Comparison of ENCODE assay signal across 9 cellular contexts in genomic region chr7:140476698-140477261, GRCh38. TPM values are rescaled to one million over a fixed set of nuclear protein-coding genes. Genes with fewer than 3 reads are reported as not detected.
A peak's percentile ranks its signal among the peaks of the same experiment; 100 is the strongest.
DNase-seq lines count a peak whose midpoint lies in the region; ATAC-seq, FAIRE-seq and TF ChIP-seq lines count a peak whose summit lies in the region.
"Had no signal": no experiment of that assay in that cellular context is flagged by ENCODE, and none has a peak within 500 bp of the region (broad histone marks: within the 10 kb centered on the region; RNA-seq: fewer than 3 reads in every experiment).

No MANE protein-coding gene starts in this region.

- in situ Hi-C loops in GM12878 (cut with MboI): no loop called here

- TF ChIP-seq EP300 in GM12878 (IDR thresholded peaks at IDR 0.05; ENCODE audit: borderline replicate concordance in 1 of 2, control insufficient read depth in 1 of 2, low read depth in 2 of 2, low read length in 2 of 2): no peak

- peak overlapping the region; percentile 83 to 98 (median 94) for H3K27ac Mint-ChIP-seq in CD4-positive, alpha-beta memory T cell
- peak overlapping the region; percentile 95 for H3K27ac Mint-ChIP-seq in mesothelial cell of epicardium

- intact Hi-C loops in CD4-positive, alpha-beta memory T cell (cut with micrococcal nuclease): loop anchor here (5.0 to 10.0 kb wide), 5 partner anchors 338 to 1134 kb away; partner anchors contain the start of genes BRAF, FMC1, HIPK2 and PARP12
- intact Hi-C loops in GM12878 (cut with micrococcal nuclease; ENCODE audit: unreplicated experiment): loop anchor here (1.0 to 5.0 kb wide), 3 partner anchors 17 to 536 kb away; partner anchors contain the start of genes KDM7A and MRPS33

- POLR2A ChIA-PET in CD4-positive, alpha-beta memory T cell (lab: Charles Lee; ENCODE audit: partially characterized antibody): interaction anchor here (0.6 to 6.4 kb wide), 13 partner anchors 10 to 538 kb away, joined by 3 to 38 read pairs (median 4); partner anchors contain the start of genes ADCK2, KDM7A and MRPS33
- POLR2A ChIA-PET in GM12878 (lab: Charles Lee): interaction anchor here (0.7 kb wide), 1 partner anchor 1356 kb away, joined by 6 read pairs; no protein-coding TSS in a partner anchor

- RAD21 ChIA-PET in GM12878 (lab: Charles Lee; ENCODE audit: unreplicated experiment): interaction anchor here (0.7 to 2.0 kb wide), 14 partner anchors 12 to 983 kb away, joined by 3 to 13 read pairs (median 3); no protein-coding TSS in a partner anchor

- no peaks in the 10 kb centered on the region for H3K27me3 Mint-ChIP-seq in CD4-positive, alpha-beta memory T cell
- no peaks in the 10 kb centered on the region for H3K27me3 Mint-ChIP-seq in mesothelial cell of epicardium (ENCODE audit: low read depth)

- no peak overlapping the region for H3K9ac ChIP-seq in HUES48 (ENCODE audit: low read depth, low read length)
- peak overlapping the region; percentile 2; the same call in 1 of the 2 replicates for H3K9ac ChIP-seq in GM12878 (ENCODE audit: control insufficient read depth, insufficient read depth, low read length)

- H3K4me3 ChIP-seq in CD4-positive, alpha-beta memory T cell (ENCODE audit: low read length in 2 of 2): peak overlapping the region; percentile 59 to 71
- H3K4me3 ChIP-seq in HUES48 (ENCODE audit: low read depth, low read length) (peak overlapping the region; percentile 78; the same call in 1 of the 2 replicates), GM12878 (peak overlapping the region; percentile 98; the same call in 1 of the 2 replicates)

- H3K27me3 ChIP-seq in CD4-positive, alpha-beta memory T cell (ENCODE audit: insufficient read depth, low read length): no peaks in the 10 kb centered on the region
- H3K27me3 ChIP-seq in HUES48 (ENCODE audit: control insufficient read depth, insufficient read depth, low read length) (no peaks in the 10 kb centered on the region), GM12878 (replicated peaks in 1 of 2; ENCODE audit: control insufficient read depth in 2 of 2, insufficient read depth in 2 of 2, low read length in 1 of 2) (no peaks in the 10 kb centered on the region)

- peaks cover 0 to 2% (median 0%) of the 10 kb centered on the region in 8 donors for H3K9me3 Mint-ChIP-seq in CD4-positive, alpha-beta memory T cell
- no peaks in the 10 kb centered on the region for H3K9me3 Mint-ChIP-seq in mesothelial cell of epicardium

- no peak for TF ChIP-seq POLR2A in GM12878 (IDR thresholded peaks at IDR 0.05; ENCODE audit: low read depth, low read length)

- no peak for TF ChIP-seq RAD21 in GM12878 (IDR thresholded peaks at IDR 0.05; ENCODE audit: insufficient read depth, low read depth, low read length)

- CTCF ChIA-PET in CD4-positive, alpha-beta memory T cell (lab: Charles Lee; ENCODE audit: partially characterized antibody): interaction anchor here (0.7 to 8.9 kb wide), 20 partner anchors 9 to 514 kb away, joined by 3 to 214 read pairs (median 3); partner anchors contain the start of genes ADCK2 and KDM7A
- CTCF ChIA-PET in GM12878 (lab: Yijun Ruan, JAX): interaction anchor here (0.5 to 5.2 kb wide), 17 partner anchors 9 to 538 kb away, joined by 3 to 67 read pairs (median 3); partner anchors contain the start of gene MRPS33

- H3K36me3 ChIP-seq in CD4-positive, alpha-beta memory T cell (ENCODE audit: insufficient read depth, low read length): peaks cover under 1% of the 10 kb centered on the region
- H3K36me3 ChIP-seq in HUES48 (ENCODE audit: control insufficient read depth, insufficient read depth, low read length) (peaks cover 1% of the 10 kb centered on the region), GM12878 (ENCODE audit: control insufficient read depth in 2 of 2, insufficient read depth in 2 of 2, low read length in 1 of 2) (no peaks in the 10 kb centered on the region)

- peaks cover 1 to 16% of the 10 kb centered on the region in 2 donors for H3K36me3 Mint-ChIP-seq in CD4-positive, alpha-beta memory T cell
- H3K36me3 Mint-ChIP-seq in mesothelial cell of epicardium: peaks cover 2% of the 10 kb centered on the region

- H3K4me3 Mint-ChIP-seq in CD4-positive, alpha-beta memory T cell: peak overlapping the region; percentile 80 to 100 (median 94)
- peak overlapping the region; percentile 92 for H3K4me3 Mint-ChIP-seq in mesothelial cell of epicardium

- peak overlapping the region; percentile 90 for H3K4me2 ChIP-seq in GM12878 (ENCODE audit: control insufficient read depth, insufficient read depth)

- peaks cover 25% of the 10 kb centered on the region for H3K4me1 ChIP-seq in CD4-positive, alpha-beta memory T cell (ENCODE audit: insufficient read depth, low read length)
- H3K4me1 ChIP-seq in HUES48 (ENCODE audit: control insufficient read depth, insufficient read depth, low read length) (peaks cover 16% of the 10 kb centered on the region; the same call in 1 of the 2 replicates), GM12878 (ENCODE audit: control insufficient read depth, insufficient read depth, low read length) (peaks cover 13% of the 10 kb centered on the region)

- SMC1A ChIA-PET in GM12878 (lab: Charles Lee; ENCODE audit: uncharacterized antibody, unreplicated experiment): interaction anchor here (0.6 to 3.9 kb wide), 8 partner anchors 16 to 875 kb away, joined by 3 to 27 read pairs (median 3); no protein-coding TSS in a partner anchor

- no peak overlapping the region for H2AFZ ChIP-seq in GM12878 (ENCODE audit: control insufficient read depth, low read depth, low read length)

- H4K20me1 ChIP-seq in GM12878 (ENCODE audit: control insufficient read depth, insufficient read depth): peaks cover 4% of the 10 kb centered on the region

- no peak for TF ChIP-seq CTCF in GM12878 (IDR thresholded peaks at IDR 0.05 in 2 of 3, conservative IDR thresholded peaks at IDR 0.05 in 1 of 3; ENCODE audit: control insufficient read depth in 2 of 3, extremely low read depth in 1 of 3, insufficient read depth in 1 of 3, low read depth in 3 of 3, low read length in 3 of 3)
- no peak for TF ChIP-seq CTCF in mesothelial cell of epicardium (IDR thresholded peaks at IDR 0.05; ENCODE audit: unreplicated experiment)

- no peak for ATAC-seq in GM12878

- peaks cover 20 to 49% (median 31%) of the 10 kb centered on the region in 4 donors for H3K4me1 Mint-ChIP-seq in CD4-positive, alpha-beta memory T cell
- peaks cover 28% of the 10 kb centered on the region for H3K4me1 Mint-ChIP-seq in mesothelial cell of epicardium

- WGBS in GM12878 (ENCODE audit: insufficient coverage, insufficient replicate concordance, low lambda C conversion rate, missing lambda C conversion rate): 50% methylated on average over 11 of the region's 11 CpGs

- FAIRE-seq in GM12878 (lab: Jason Lieb, UNC): no peak

- peak in 1 of 5 donors; percentile 2 for DNase-seq in CD4-positive, alpha-beta memory T cell
- DNase-seq in GM12878 (ENCODE audit: low read depth, low spot score) (no peak), mesothelial cell of epicardium (ENCODE audit: low spot score in 2 of 2, unreplicated experiment in 2 of 2) (no peak), NCI-H2107 (lab: John Stamatoyannopoulos, UW) (no peak), 8988T (no peak), AML-193 (lab: John Stamatoyannopoulos, UW) (no peak)
- DNase-seq in stimulated activated naive CD4-positive, alpha-beta T cell (lab: John Stamatoyannopoulos, UW): no peak
- DNase-seq: NCI-H226 had no signal

- H3K79me2 ChIP-seq in GM12878 (ENCODE audit: control insufficient read depth, insufficient read depth, low read length): peaks cover 53% of the 10 kb centered on the region

- H3K27ac ChIP-seq in CD4-positive, alpha-beta memory T cell (ENCODE audit: low read depth, low read length): peak overlapping the region; percentile 75
- H3K27ac ChIP-seq in HUES48 (ENCODE audit: low read depth, low read length): peak overlapping the region; percentile 17
- H3K27ac ChIP-seq in GM12878 (ENCODE audit: control insufficient read depth, insufficient read depth): peak overlapping the region; percentile 44; the same call in 1 of the 2 replicates

- BruUV-seq in GM12878 (replicated peaks; lab: Mats Ljungman, UMichigan): no TSS peak

- no peaks in the 10 kb centered on the region for H3K9me3 ChIP-seq in CD4-positive, alpha-beta memory T cell (ENCODE audit: control insufficient read depth in 1 of 2, low read length in 2 of 2)
- H3K9me3 ChIP-seq in HUES48 (ENCODE audit: control insufficient read depth, insufficient read depth, low read length): no peaks in the 10 kb centered on the region
- no peaks in the 10 kb centered on the region for H3K9me3 ChIP-seq in GM12878 (replicated peaks; ENCODE audit: control insufficient read depth, insufficient read depth, low read length)

TF ChIP-seq in GM12878, 131 proteins besides CTCF, POLR2A, EP300 and RAD21 (continues in another document):
- TF ChIP-seq RB1 (IDR thresholded peaks at IDR 0.05; ENCODE audit: borderline replicate concordance): no peak
- TF ChIP-seq ELK1 (IDR thresholded peaks at IDR 0.05; ENCODE audit: low read depth, low read length): no peak

RNA-seq across cellular contexts. Expression of gene MKRN1, which starts 2.5 kb away (rescaled TPM):
- 100 to 1,000 TPM; 140 to 156 TPM for total RNA-seq in CD4-positive, alpha-beta memory T cell
- 100 to 1,000 TPM; 131 to 146 TPM for polyA plus RNA-seq in CD4-positive, alpha-beta memory T cell
- total RNA-seq in GM12878 (2013; cell fraction: nucleolus; rRNA removed): 61.8 and 65.8 TPM in 2 replicates
- total RNA-seq in GM12878 (2014; rRNA removed): 37.9 and 45.7 TPM in 2 replicates
- 55.1 and 55.3 TPM in 2 replicates for total RNA-seq in GM12878 (2014; rRNA removed; fragmentation: Illumina TruSeq; extraction: Trizol)
- 54.7 and 56.1 TPM in 2 replicates for total RNA-seq in GM12878 (2021)
- 52.2 TPM for polyA plus RNA-seq in GM12878 (2011; ENCODE audit: low read depth)
- polyA plus RNA-seq in GM12878 (2011; rRNA removed): 61.3 and 73.4 TPM in 2 replicates
- polyA plus RNA-seq in GM12878 (2011; cell fraction: cytosol; rRNA removed): 46.5 and 52.2 TPM in 2 replicates
- polyA plus RNA-seq in GM12878 (2011; cell fraction: nucleus; rRNA removed): 36.6 and 38.9 TPM in 2 replicates
- polyA plus RNA-seq in GM12878 (2012): 60.7 and 69.3 TPM in 2 replicates
- 59.5 and 85.1 TPM in 2 replicates for polyA plus RNA-seq in GM12878 (2014; fragmentation: Illumina TruSeq; extraction: Trizol)
- 10 to 100 TPM; 19.1 to 23.8 TPM for polyA plus RNA-seq in GM12878 (2014; fragmentation: Nextera tagmentation; extraction: Ambion mirVana)
- polyA plus RNA-seq in GM12878 (2014; rRNA removed): 34.3 and 38.8 TPM in 2 replicates
- 10 to 100 TPM; 50.0 to 51.2 TPM for polyA plus RNA-seq in GM12878 (2016; fragmentation: Nextera tagmentation; extraction: Ambion mirVana)
- polyA minus RNA-seq in GM12878 (2011; rRNA and poly(A)+ RNA removed): 72.7 and 76.1 TPM in 2 replicates
- 29.9 and 32.6 TPM in 2 replicates for polyA minus RNA-seq in GM12878 (2011; cell fraction: cytosol; rRNA and poly(A)+ RNA removed)
- 18.9 and 27.7 TPM in 2 replicates for polyA minus RNA-seq in GM12878 (2011; cell fraction: nucleus; rRNA and poly(A)+ RNA removed)
- 105 to 112 TPM (median 110 TPM) in 3 replicates for total RNA-seq in mesothelial cell of epicardium

Comparison
In these comparisons a context has a peak if more than half of its experiments do, and no peak if none do; other contexts are left out.
1. H3K27ac ChIP-seq: peak in every context shown above with its lines; median percentile 75 in CD4-positive, alpha-beta memory T cell; 44 in GM12878; 17 in HUES48.